In the genomic region with DNA sequence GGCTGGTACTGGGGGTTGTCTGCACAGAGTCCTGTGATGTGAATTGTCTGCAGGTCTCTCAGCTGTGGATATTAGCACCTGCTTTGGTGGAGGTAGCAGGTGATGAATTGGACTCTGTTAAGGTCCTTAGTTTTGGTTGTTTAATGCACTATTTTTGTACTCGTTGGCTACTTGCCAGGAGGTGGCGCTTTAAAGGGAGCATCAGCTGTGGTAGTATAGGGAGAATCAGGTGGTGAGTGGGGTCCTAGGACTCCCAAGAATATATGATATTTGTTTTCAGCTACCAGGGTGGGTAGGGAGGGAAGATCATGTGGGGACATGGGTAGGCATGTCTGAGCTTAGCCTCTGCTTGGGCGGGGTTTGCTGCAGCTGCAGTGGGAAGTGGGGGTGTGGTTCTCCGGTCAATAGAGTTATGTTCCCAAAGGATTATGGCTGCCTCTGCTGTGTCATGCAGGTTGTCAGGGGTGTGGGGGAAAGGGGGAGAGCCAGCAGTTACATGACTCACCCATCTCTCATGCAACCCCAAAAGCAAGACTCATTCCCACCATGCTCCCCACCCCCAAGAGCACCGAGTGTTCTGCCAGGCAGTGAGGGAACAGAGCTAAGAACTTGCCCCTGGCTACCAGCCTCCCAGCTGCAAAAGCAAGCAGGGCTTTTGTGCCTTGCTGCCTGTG, we compare ENCODE assay signal across 8 cellular contexts. TPM values are rescaled to one million over a fixed set of nuclear protein-coding genes. Genes with fewer than 3 reads are reported as not detected.
DNase-seq lines count a peak whose midpoint lies in the region; ATAC-seq lines count a peak whose summit lies in the region.

No MANE protein-coding gene starts in this region.

- DNase-seq in EL (peak; percentile 29), M059J (ENCODE audit: low read depth) (peak; percentile 82), RPMI7951 (ENCODE audit: low read depth) (peak; percentile 72), iris pigment epithelial cell (ENCODE audit: low read depth) (peak; percentile 52), activated gamma-delta T cell treated with Interleukin-2 at 50 U/mL for 16 hours (no peak)
- DNase-seq in activated CD8-positive, alpha-beta memory T cell treated with anti-CD3 and anti-CD28 coated beads, Interleukin-2, amount 50 U/mL, for 48 hours: no peak
- no peak for DNase-seq in activated naive CD4-positive, alpha-beta T cell (lab: John Stamatoyannopoulos, UW)

- ATAC-seq in GM21360 (IDR thresholded peaks at IDR 0.05; ENCODE audit: unreplicated experiment): no peak

RNA-seq across cellular contexts. Expression of a gene that starts 53.7 kb away (rescaled TPM):
- total RNA-seq in M059J (2014; rRNA removed; shearing (Covaris generic)): 16.0 and 17.3 TPM in 2 replicates
- total RNA-seq in RPMI7951 (2014; rRNA removed; shearing (Covaris generic)): 9.6 TPM in 2 replicates

RNA-seq across cellular contexts. Expression of a gene that starts 55.2 kb away (rescaled TPM):
- total RNA-seq in M059J (2014; rRNA removed; shearing (Covaris generic)): 6.7 and 9.2 TPM in 2 replicates
- total RNA-seq in RPMI7951 (2014; rRNA removed; shearing (Covaris generic)): 7.0 and 8.8 TPM in 2 replicates

Comparison
In these comparisons a context has a peak if more than half of its experiments do, and no peak if none do; other contexts are left out.
1. DNase-seq: peak in EL (single experiment), M059J (single experiment), RPMI7951 (single experiment) and iris pigment epithelial cell (single experiment); none in activated CD8-positive, alpha-beta memory T cell treated with anti-CD3 and anti-CD28 coated beads, Interleukin-2, amount 50 U/mL, for 48 hours (single experiment), activated gamma-delta T cell treated with Interleukin-2 at 50 U/mL for 16 hours (single experiment) and activated naive CD4-positive, alpha-beta T cell (0 of 4).